16 cellular contexts compared by ENCODE assay signal in the genomic region with DNA sequence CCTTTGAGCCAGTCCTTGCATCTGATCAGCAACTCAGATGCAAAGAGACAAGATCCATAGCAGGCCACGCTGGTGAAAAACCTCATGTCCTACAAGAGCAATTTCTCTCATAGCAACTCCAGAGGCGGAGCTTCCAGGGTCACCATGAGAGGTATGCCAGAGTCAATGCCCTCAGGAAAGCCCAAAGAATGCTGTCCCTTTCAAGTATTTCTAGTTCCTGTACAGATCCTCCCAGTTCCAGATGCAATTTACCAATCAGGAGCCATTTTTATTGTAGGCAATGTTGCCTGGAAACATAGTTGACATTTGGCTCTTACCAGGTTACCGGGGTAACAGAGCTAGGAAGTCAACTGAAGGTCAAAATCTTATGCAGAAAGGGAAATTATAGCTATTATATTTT. TPM values are rescaled to one million over a fixed set of nuclear protein-coding genes. Genes with fewer than 3 reads are reported as not detected.
DNase-seq lines count a peak whose midpoint lies in the region; ATAC-seq, FAIRE-seq and TF ChIP-seq lines count a peak whose summit lies in the region.
"Had no signal": no experiment of that assay in that cellular context is flagged by ENCODE, and none has a peak within 500 bp of the region (broad histone marks: within the 10 kb centered on the region; RNA-seq: fewer than 3 reads in every experiment).

No MANE protein-coding gene starts in this region.

- WGBS in K562 (ENCODE audit: insufficient coverage, low coverage, missing lambda C conversion rate), result 23% methylated on average over 3 of the region's 3 CpGs

- DNase-seq in NCI-H1105 treated with DMSO at 0.1 percent for 48 hours (lab: John Stamatoyannopoulos, UW) (peak; percentile 9), NCI-H1105 (lab: John Stamatoyannopoulos, UW) (no peak), ELF-1 (ENCODE audit: low read depth, low spot score) (peak; percentile 88), K562 (ENCODE audit: extremely low read depth in 1 of 4, low spot score in 3 of 4) (no peak), BE2C (no peak)
- DNase-seq: activated CD4-positive, alpha-beta T cell treated with anti-CD3 and anti-CD28 coated beads for 1 hour; activated naive CD4-positive, alpha-beta T cell treated with anti-CD3 and anti-CD28 coated beads for 36 hours; CD8-positive, alpha-beta T cell; glutamatergic neuron; NCI-H82 had no signal

- no peak overlapping the region for H2AFZ ChIP-seq in K562 (ENCODE audit: low read depth, low read length)

- no TSS peak for BruUV-seq in K562 (replicated peaks; lab: Mats Ljungman, UMichigan)

- TF ChIP-seq EP300 in K562 (IDR thresholded peaks at IDR 0.05; ENCODE audit: low read length), result no peak

- no peak for ATAC-seq in K562
- ATAC-seq in HG02678 (IDR thresholded peaks at IDR 0.05; ENCODE audit: unreplicated experiment), result no peak
- no peak for ATAC-seq in HG03354 (IDR thresholded peaks at IDR 0.05; ENCODE audit: poor library complexity, severe bottlenecking, unreplicated experiment)
- ATAC-seq: CD8-positive, alpha-beta T cell had no signal

- H4K20me1 ChIP-seq in K562 (replicated peaks; ENCODE audit: control insufficient read depth, insufficient read depth, low read length), result no peaks in the 10 kb centered on the region

- no peak for TF ChIP-seq RAD21 in K562 (CRISPR knock-in tag; conservative IDR thresholded peaks at IDR 0.05 in 1 of 2, IDR thresholded peaks at IDR 0.05 in 1 of 2)

- no peaks in the 10 kb centered on the region for H3K9me1 ChIP-seq in K562 (ENCODE audit: control insufficient read depth, insufficient read depth, low read length)

- H3K9ac ChIP-seq in K562 (ENCODE audit: insufficient read depth in 1 of 2, low read depth in 2 of 2, low read length in 2 of 2), result no peak overlapping the region

- no peak overlapping the region for H3K4me3 ChIP-seq in K562
- no peak overlapping the region for H3K4me3 ChIP-seq in neutrophil (ENCODE audit: low read depth in 1 of 2, low read length in 1 of 2)
- no peak overlapping the region for H3K4me3 ChIP-seq in BE2C (ENCODE audit: low read depth, low read length)

- no peaks in the 10 kb centered on the region for H3K79me2 ChIP-seq in K562 (ENCODE audit: control insufficient read depth, insufficient read depth, low read length)

- no peak for TF ChIP-seq CTCF in K562 (IDR thresholded peaks at IDR 0.05 in 2 of 3, conservative IDR thresholded peaks at IDR 0.05 in 1 of 3; ENCODE audit: insufficient read depth in 2 of 3, low read depth in 1 of 3, low read length in 3 of 3)
- no peak for TF ChIP-seq CTCF in neutrophil (IDR thresholded peaks at IDR 0.05)
- no peak for TF ChIP-seq CTCF in BE2C (IDR thresholded peaks at IDR 0.05; ENCODE audit: low read depth, low read length)

- H3K36me3 ChIP-seq in K562 (ENCODE audit: control insufficient read depth, insufficient read depth, low read length), result no peaks in the 10 kb centered on the region
- peaks cover 60% of the 10 kb centered on the region for H3K36me3 ChIP-seq in neutrophil
- no peaks in the 10 kb centered on the region for H3K36me3 ChIP-seq in BE2C

- H3K27me3 ChIP-seq in K562 (ENCODE audit: control insufficient read depth in 2 of 2, insufficient read depth in 2 of 2, low read length in 2 of 2) (peaks cover 0 to 5% of the 10 kb centered on the region in 2 experiments; a peak in 1 of 5 replicates), neutrophil (no peaks in the 10 kb centered on the region), BE2C (no peaks in the 10 kb centered on the region)

- CTCF ChIA-PET in K562 (lab: Yijun Ruan, JAX; ENCODE audit: low intra/inter-chr PET ratio), result no interaction called here

- no peak overlapping the region for H3K4me2 ChIP-seq in K562 (ENCODE audit: insufficient read depth, low read length)

- POLR2A ChIA-PET in K562 (lab: Yijun Ruan, JAX), result interaction anchor here (1.4 kb wide), 2 partner anchors 8 to 9 kb away, joined by 3 to 8 read pairs; no protein-coding TSS in a partner anchor

- FAIRE-seq in K562 (lab: Jason Lieb, UNC), result no peak
- FAIRE-seq: A204.1, keratinocyte had no signal

- TF ChIP-seq POLR2A in K562 (conservative IDR thresholded peaks at IDR 0.05), result no peak

- in situ Hi-C loops in K562 (cut with MboI), result no loop called here

- H3K27ac ChIP-seq in K562 (ENCODE audit: extremely low read depth, low read depth, low read length), result no peak overlapping the region
- peak overlapping the region; percentile 26 for H3K27ac ChIP-seq in neutrophil
- H3K27ac ChIP-seq: RWPE1 had no signal

- no peaks in the 10 kb centered on the region; a peak in 1 of 5 replicates for H3K4me1 ChIP-seq in K562 (replicated peaks in 1 of 2; ENCODE audit: control insufficient read depth in 2 of 2, insufficient read depth in 2 of 2, low read length in 2 of 2)
- no peaks in the 10 kb centered on the region for H3K4me1 ChIP-seq in neutrophil (ENCODE audit: control insufficient read depth in 1 of 2, insufficient read depth in 1 of 2, low read depth in 1 of 2, low read length in 1 of 2)
- H3K4me1 ChIP-seq in BE2C, result no peaks in the 10 kb centered on the region

- intact Hi-C loops in K562 (cut with micrococcal nuclease), result no loop called here

- H3K9me3 ChIP-seq in K562 (replicated peaks; ENCODE audit: control insufficient read depth, insufficient read depth, low read depth, low read length), result no peaks in the 10 kb centered on the region
- H3K9me3 ChIP-seq in neutrophil, result no peaks in the 10 kb centered on the region
- no peaks in the 10 kb centered on the region for H3K9me3 ChIP-seq in BE2C

TF ChIP-seq in K562, 482 proteins besides CTCF, POLR2A, EP300 and RAD21:
- TF ChIP-seq FOXJ2 (tag; IDR thresholded peaks at IDR 0.05) (0 out of 2 replicates have a peak, but pooled peaks have one; percentile 23), ZC3H8 (IDR thresholded peaks at IDR 0.05) (no peak), HCFC1 (IDR thresholded peaks at IDR 0.05; ENCODE audit: low read depth, low read length) (no peak), MYNN (IDR thresholded peaks at IDR 0.05) (peak; percentile 40; the same call in 1 of the 2 replicates), MYNN (CRISPR knock-in tag; IDR thresholded peaks at IDR 0.05) (no peak), RFX1 (IDR thresholded peaks at IDR 0.05) (peak; percentile 55)
- TF ChIP-seq, protein P1, sequence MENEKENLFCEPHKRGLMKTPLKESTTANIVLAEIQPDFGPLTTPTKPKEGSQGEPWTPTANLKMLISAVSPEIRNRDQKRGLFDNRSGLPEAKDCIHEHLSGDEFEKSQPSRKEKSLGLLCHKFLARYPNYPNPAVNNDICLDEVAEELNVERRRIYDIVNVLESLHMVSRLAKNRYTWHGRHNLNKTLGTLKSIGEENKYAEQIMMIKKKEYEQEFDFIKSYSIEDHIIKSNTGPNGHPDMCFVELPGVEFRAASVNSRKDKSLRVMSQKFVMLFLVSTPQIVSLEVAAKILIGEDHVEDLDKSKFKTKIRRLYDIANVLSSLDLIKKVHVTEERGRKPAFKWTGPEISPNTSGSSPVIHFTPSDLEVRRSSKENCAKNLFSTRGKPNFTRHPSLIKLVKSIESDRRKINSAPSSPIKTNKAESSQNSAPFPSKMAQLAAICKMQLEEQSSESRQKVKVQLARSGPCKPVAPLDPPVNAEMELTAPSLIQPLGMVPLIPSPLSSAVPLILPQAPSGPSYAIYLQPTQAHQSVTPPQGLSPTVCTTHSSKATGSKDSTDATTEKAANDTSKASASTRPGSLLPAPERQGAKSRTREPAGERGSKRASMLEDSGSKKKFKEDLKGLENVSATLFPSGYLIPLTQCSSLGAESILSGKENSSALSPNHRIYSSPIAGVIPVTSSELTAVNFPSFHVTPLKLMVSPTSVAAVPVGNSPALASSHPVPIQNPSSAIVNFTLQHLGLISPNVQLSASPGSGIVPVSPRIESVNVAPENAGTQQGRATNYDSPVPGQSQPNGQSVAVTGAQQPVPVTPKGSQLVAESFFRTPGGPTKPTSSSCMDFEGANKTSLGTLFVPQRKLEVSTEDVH (IDR thresholded peaks at IDR 0.05; ENCODE audit: low read depth, partially characterized antibody), result no peak
TF ChIP-seq in K562: peak in this region for 3.

RNA-seq across cellular contexts. Expression of a gene that starts 46.2 kb away (rescaled TPM):
- 55.5 and 190 TPM in 2 replicates for total RNA-seq in K562 (2011; cell fraction: chromatin; rRNA removed; ENCODE audit: low replicate concordance)
- total RNA-seq in K562 (2011; cell fraction: nucleolus; rRNA removed), result 38.4 and 47.5 TPM in 2 replicates
- 104 and 151 TPM in 2 replicates for total RNA-seq in K562 (2011; cell fraction: nucleoplasm; rRNA removed)
- total RNA-seq in K562 (2014; rRNA removed) (24.7 and 28.4 TPM in 2 replicates), K562 (2014; rRNA removed; fragmentation: Illumina TruSeq; extraction: Trizol) (60.0 and 70.8 TPM in 2 replicates), K562 (2015; rRNA removed; fragmentation: Illumina TruSeq; extraction: Trizol) (33.5 and 36.5 TPM in 2 replicates), K562 (2021) (56.5 and 63.1 TPM in 2 replicates)
- polyA plus RNA-seq in K562 (2011; rRNA removed) (29.6 and 42.4 TPM in 2 replicates), K562 (2014; fragmentation: Illumina TruSeq; extraction: Trizol) (34.9 and 36.3 TPM in 2 replicates), K562 (2014; fragmentation: Nextera tagmentation; extraction: Ambion mirVana) (10 to 100 TPM; 16.1 to 17.3 TPM), K562 (2014; rRNA removed) (24.7 and 25.0 TPM in 2 replicates)
- polyA plus RNA-seq in K562 (2011; cell fraction: cytosol; rRNA removed), result 27.2 and 74.2 TPM in 2 replicates
- polyA plus RNA-seq in K562 (2011; cell fraction: nucleus; rRNA removed), result 11.4 and 20.4 TPM in 2 replicates
- polyA plus RNA-seq in K562 (2012), result 27.7 and 33.2 TPM in 2 replicates
- polyA minus RNA-seq in K562 (2011; rRNA and poly(A)+ RNA removed), result 106 and 112 TPM in 2 replicates
- 22.5 and 31.0 TPM in 2 replicates for polyA minus RNA-seq in K562 (2011; cell fraction: cytosol; rRNA and poly(A)+ RNA removed)
- 29.1 and 54.0 TPM in 2 replicates for polyA minus RNA-seq in K562 (2011; cell fraction: nucleus; rRNA and poly(A)+ RNA removed)
- polyA plus RNA-seq in BE2C (2012; ENCODE audit: insufficient read depth, insufficient read length, low read depth), result 42.5 TPM

Comparison
In these comparisons a context has a peak if more than half of its experiments do, and no peak if none do; other contexts are left out.
1. DNase-seq: peak in NCI-H1105 treated with DMSO at 0.1 percent for 48 hours (single experiment) and ELF-1 (single experiment); none in NCI-H1105 (single experiment), K562 (0 of 4) and BE2C (single experiment).